19 cellular contexts compared by ENCODE assay signal in the genomic region with DNA sequence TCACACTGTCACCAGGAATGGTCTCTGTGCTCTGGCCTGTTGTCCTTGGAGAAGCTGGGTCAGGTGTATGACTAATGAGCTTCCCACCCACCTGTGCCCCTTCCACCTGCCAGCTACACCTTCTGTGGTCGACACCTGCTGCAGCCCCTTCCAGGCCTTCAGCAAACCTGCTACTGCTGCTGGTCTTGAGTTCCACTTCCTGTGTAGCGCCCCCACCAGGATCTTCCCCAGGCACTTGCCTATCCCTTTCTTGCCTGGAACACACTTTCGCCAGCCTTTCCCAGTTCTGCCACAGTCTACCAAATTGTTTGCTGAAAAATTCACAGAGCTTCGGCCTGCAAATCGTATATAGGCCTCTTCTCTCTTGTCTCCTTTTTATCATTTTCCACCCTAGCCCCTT.
DNase-seq lines count a peak whose midpoint lies in the region; ATAC-seq, FAIRE-seq and TF ChIP-seq lines count a peak whose summit lies in the region.
"Had no signal": no experiment of that assay in that cellular context is flagged by ENCODE, and none has a peak within 500 bp of the region (broad histone marks: within the 10 kb centered on the region; RNA-seq: fewer than 3 reads in every experiment).

No MANE protein-coding gene starts in this region.

- TF ChIP-seq CTCF in Loucy (conservative IDR thresholded peaks at IDR 0.05; ENCODE audit: low read length) (peak; percentile 34; the same call in 1 of the 2 replicates), H1 (IDR thresholded peaks at IDR 0.05; ENCODE audit: control extremely low read depth in 1 of 3, insufficient read depth in 1 of 3, low read depth in 1 of 3, low read length in 3 of 3) (peak; percentile 10 to 31 (median 22); a peak in 2 of 4 replicates)

- TF ChIP-seq RAD21 in H1 (IDR thresholded peaks at IDR 0.05 in 1 of 2, conservative IDR thresholded peaks at IDR 0.05 in 1 of 2; ENCODE audit: low read depth in 2 of 2, low read length in 2 of 2): peak in 1 of 2 experiments; percentile 11; a peak in 1 of 4 replicates

- TF ChIP-seq POLR2A in H1 (IDR thresholded peaks at IDR 0.05; ENCODE audit: control extremely low read depth in 1 of 2, low read depth in 2 of 2, low read length in 2 of 2): no peak

- no peaks in the 10 kb centered on the region for H3K27me3 Mint-ChIP-seq in stimulated activated naive CD8-positive, alpha-beta T cell treated with anti-CD3 and anti-CD28 coated beads, Interleukin-15, Interleukin-2, amounts not matched to agents 100 ng/mL and 50 ng/mL, for 24 hours
- H3K27me3 Mint-ChIP-seq in stimulated activated naive CD8-positive, alpha-beta T cell treated with anti-CD3 and anti-CD28 coated beads, Interleukin-15, amount 100 ng/mL, for 72 hours: no peaks in the 10 kb centered on the region

- H3K23me2 ChIP-seq in H1 (ENCODE audit: low read depth, low read length): no peaks in the 10 kb centered on the region

- DNase-seq in stimulated activated naive CD8-positive, alpha-beta T cell treated with anti-CD3 and anti-CD28 coated beads, Interleukin-15, amount 100 ng/mL, for 72 hours: no peak
- peak in 1 of 2 experiments; percentile 42 for DNase-seq in H1 (ENCODE audit: low read depth in 1 of 2, low spot score in 2 of 2)
- no peak for DNase-seq in RKO (ENCODE audit: low spot score)
- DNase-seq: DMS53, MV-4-11, NCI-H1417, NCI-H187 treated with DMSO at 0.1 percent for 48 hours, NCI-H526 treated with DMSO at 0.1 percent for 48 hours, PC-9 had no signal

- H4K8ac ChIP-seq in H1 (ENCODE audit: extremely low read depth, insufficient read depth, low read length): no peak overlapping the region

- no peak overlapping the region for H2BK120ac ChIP-seq in H1 (replicated peaks; ENCODE audit: low read depth, low read length)

- H3K36me3 ChIP-seq in Loucy (ENCODE audit: insufficient read depth, low read length): peaks cover 60% of the 10 kb centered on the region; the same call in 1 of the 2 replicates
- no peaks in the 10 kb centered on the region for H3K36me3 ChIP-seq in H1 (ENCODE audit: control insufficient read depth in 2 of 4, insufficient read depth in 4 of 4, low read length in 3 of 4)
- H3K36me3 ChIP-seq: SJSA1 had no signal

- H2BK12ac ChIP-seq in H1 (ENCODE audit: low read depth, low read length): no peak overlapping the region

- CTCF ChIA-PET in H1 (lab: Charles Lee; ENCODE audit: partially characterized antibody): interaction anchor here (0.7 to 2.4 kb wide), 6 partner anchors 9 to 377 kb away, joined by 3 to 11 read pairs (median 6); no protein-coding TSS in a partner anchor

- H3K27ac ChIP-seq in H1 (ENCODE audit: low read depth, low read length): no peak overlapping the region
- H3K27ac ChIP-seq: C4-2B, HL-60, PC-9, SJSA1 had no signal

- H3K27me3 ChIP-seq in Loucy (ENCODE audit: insufficient read depth, low read length, poor library complexity, severe bottlenecking) (no peaks in the 10 kb centered on the region), H1 (replicated peaks in 1 of 4; ENCODE audit: control insufficient read depth in 3 of 4, extremely low read depth in 1 of 4, insufficient read depth in 3 of 4, low read length in 3 of 4) (no peaks in the 10 kb centered on the region)

- TF ChIP-seq EP300 in H1 (IDR thresholded peaks at IDR 0.05; ENCODE audit: borderline replicate concordance in 1 of 2, low read depth in 2 of 2, low read length in 2 of 2): no peak

- H3K9me3 ChIP-seq in Loucy (ENCODE audit: insufficient read depth, low read depth, low read length): no peaks in the 10 kb centered on the region
- no peaks in the 10 kb centered on the region for H3K9me3 ChIP-seq in H1 (ENCODE audit: insufficient read depth in 2 of 2, low read depth in 1 of 2, low read length in 1 of 2)
- H3K9me3 ChIP-seq: SJSA1 had no signal

- no peaks in the 10 kb centered on the region for H4K20me1 ChIP-seq in Loucy (ENCODE audit: insufficient read depth, low read length, poor library complexity, severe bottlenecking)
- H4K20me1 ChIP-seq in H1 (replicated peaks in 1 of 2; ENCODE audit: control insufficient read depth in 1 of 2, insufficient read depth in 2 of 2, low read length in 2 of 2): no peaks in the 10 kb centered on the region

- H2BK20ac ChIP-seq in H1 (ENCODE audit: low read length): no peak overlapping the region

- peak overlapping the region; percentile 54 for H3K27ac Mint-ChIP-seq in stimulated activated naive CD8-positive, alpha-beta T cell treated with anti-CD3 and anti-CD28 coated beads, Interleukin-15, Interleukin-2, amounts not matched to agents 100 ng/mL and 50 ng/mL, for 24 hours
- H3K27ac Mint-ChIP-seq in stimulated activated naive CD8-positive, alpha-beta T cell treated with anti-CD3 and anti-CD28 coated beads, Interleukin-15, amount 100 ng/mL, for 72 hours: peak overlapping the region in 1 of 2 donors; percentile 62

- H2BK5ac ChIP-seq in H1 (ENCODE audit: low read depth, low read length): no peak overlapping the region

- ATAC-seq in stimulated activated naive CD8-positive, alpha-beta T cell treated with anti-CD3 and anti-CD28 coated beads, Interleukin-15, amount 100 ng/mL, for 72 hours: no peak
- ATAC-seq in HG03095 (IDR thresholded peaks at IDR 0.05; ENCODE audit: unreplicated experiment) (no peak), GM18868 (IDR thresholded peaks at IDR 0.05; ENCODE audit: unreplicated experiment) (no peak)
- ATAC-seq: GM12878 had no signal

- FAIRE-seq in H1 (lab: Jason Lieb, UNC): no peak
- FAIRE-seq: GM12878, GM18507, H54 had no signal

- WGBS in H1 (ENCODE audit: extremely low coverage in 1 of 2, insufficient coverage in 1 of 2, insufficient read length in 1 of 2, insufficient replicate concordance in 2 of 2, low coverage in 1 of 2, low lambda C conversion rate in 2 of 2, missing lambda C conversion rate in 1 of 2), 2 experiments: 98% methylated on average over 5 of the region's 5 CpGs; no CpG with 5 or more reads in 1 of the 2 experiments

- H3K4me2 ChIP-seq in Loucy (ENCODE audit: low read depth, low read length, poor library complexity, severe bottlenecking) (no peak overlapping the region), H1 (ENCODE audit: insufficient read depth in 1 of 2, low read depth in 2 of 2, low read length in 2 of 2) (no peak overlapping the region)
- H3K4me2 ChIP-seq: PC-9 had no signal

- H2BK15ac ChIP-seq in H1 (ENCODE audit: low read length): no peak overlapping the region

- H2AFZ ChIP-seq in Loucy (ENCODE audit: low read length) (no peak overlapping the region), H1 (ENCODE audit: low read length) (no peak overlapping the region)
- H2AFZ ChIP-seq: PC-9 had no signal

- H3K4me3 ChIP-seq in Loucy (ENCODE audit: low read length, poor library complexity, severe bottlenecking) (no peak overlapping the region), H1 (ENCODE audit: extremely low read depth in 1 of 4, insufficient read depth in 2 of 4, low read depth in 3 of 4, low read length in 4 of 4) (no peak overlapping the region)
- H3K4me3 ChIP-seq: GM12878, PC-9, SJSA1 had no signal

- no peaks in the 10 kb centered on the region for H3K9me3 Mint-ChIP-seq in stimulated activated naive CD8-positive, alpha-beta T cell treated with anti-CD3 and anti-CD28 coated beads, Interleukin-15, Interleukin-2, amounts not matched to agents 100 ng/mL and 50 ng/mL, for 24 hours
- no peaks in the 10 kb centered on the region for H3K9me3 Mint-ChIP-seq in stimulated activated naive CD8-positive, alpha-beta T cell treated with anti-CD3 and anti-CD28 coated beads, Interleukin-15, amount 100 ng/mL, for 72 hours

- H3K14ac ChIP-seq in H1 (ENCODE audit: insufficient read length): no peak overlapping the region

- H4K5ac ChIP-seq in H1 (ENCODE audit: insufficient read length, low read depth, low read length): no peak overlapping the region

- no peak overlapping the region for H3K18ac ChIP-seq in H1 (ENCODE audit: extremely low read depth, low read length)

- H3K9me2 ChIP-seq in Loucy (replicated peaks; ENCODE audit: low read depth, low read length): no peaks in the 10 kb centered on the region

- no peaks in the 10 kb centered on the region for H3K4me1 ChIP-seq in Loucy (ENCODE audit: insufficient read depth, low read length, poor library complexity, severe bottlenecking)
- no peaks in the 10 kb centered on the region for H3K4me1 ChIP-seq in H1 (replicated peaks in 1 of 4; ENCODE audit: control insufficient read depth in 3 of 4, insufficient read depth in 4 of 4, low read length in 3 of 4)
- H3K4me1 ChIP-seq: SJSA1 had no signal

- no peak overlapping the region for H3K23ac ChIP-seq in H1 (ENCODE audit: insufficient read length)

- H3F3A ChIP-seq in Loucy (ENCODE audit: low read depth): no peaks in the 10 kb centered on the region

- 0 out of 2 replicates have a peak, but pooled peaks cover 2% of the 10 kb centered on the region for H3K79me1 ChIP-seq in H1 (ENCODE audit: low read depth, low read length)

- H2AK5ac ChIP-seq in H1 (ENCODE audit: low read depth, low read length): no peak overlapping the region

- no peak overlapping the region for H3K56ac ChIP-seq in H1 (replicated peaks; ENCODE audit: insufficient read length, low read depth, low read length)

- H3K9ac ChIP-seq in Loucy (ENCODE audit: low read depth, low read length, poor library complexity, severe bottlenecking) (no peak overlapping the region), H1 (replicated peaks in 1 of 4; ENCODE audit: extremely low read depth in 1 of 4, low read depth in 3 of 4, low read length in 3 of 4) (no peak overlapping the region)

- POLR2A ChIA-PET in H1 (lab: Charles Lee; ENCODE audit: partially characterized antibody): no interaction called here

- H3K79me2 ChIP-seq in Loucy (ENCODE audit: insufficient read depth, low read length) (no peaks in the 10 kb centered on the region), H1 (ENCODE audit: control insufficient read depth in 1 of 2, insufficient read depth in 2 of 2, low read length in 2 of 2) (no peaks in the 10 kb centered on the region)

- H3K4ac ChIP-seq in H1 (replicated peaks; ENCODE audit: insufficient read length, low read depth, low read length): no peak overlapping the region

- H3K36me3 Mint-ChIP-seq in stimulated activated naive CD8-positive, alpha-beta T cell treated with anti-CD3 and anti-CD28 coated beads, Interleukin-15, Interleukin-2, amounts not matched to agents 100 ng/mL and 50 ng/mL, for 24 hours (ENCODE audit: low read depth): peaks cover 44% of the 10 kb centered on the region

- H3K4me1 Mint-ChIP-seq in stimulated activated naive CD8-positive, alpha-beta T cell treated with anti-CD3 and anti-CD28 coated beads, Interleukin-15, Interleukin-2, amounts not matched to agents 100 ng/mL and 50 ng/mL, for 24 hours (ENCODE audit: low read depth): no peaks in the 10 kb centered on the region
- H3K4me1 Mint-ChIP-seq in stimulated activated naive CD8-positive, alpha-beta T cell treated with anti-CD3 and anti-CD28 coated beads, Interleukin-15, amount 100 ng/mL, for 72 hours: no peaks in the 10 kb centered on the region

- H4K91ac ChIP-seq in H1 (replicated peaks; ENCODE audit: insufficient read length, low read length): no peak overlapping the region

- H3K4me3 Mint-ChIP-seq in stimulated activated naive CD8-positive, alpha-beta T cell treated with anti-CD3 and anti-CD28 coated beads, Interleukin-15, Interleukin-2, amounts not matched to agents 100 ng/mL and 50 ng/mL, for 24 hours: no peak overlapping the region
- no peak overlapping the region for H3K4me3 Mint-ChIP-seq in stimulated activated naive CD8-positive, alpha-beta T cell treated with anti-CD3 and anti-CD28 coated beads, Interleukin-15, amount 100 ng/mL, for 72 hours

TF ChIP-seq in H1, 55 proteins besides CTCF, POLR2A, EP300 and RAD21 (continues in another document):
- TF ChIP-seq TAF7 (optimal IDR thresholded peaks at IDR 0.05; ENCODE audit: borderline replicate concordance, low read depth, low read length): no peak
